ENCODE assay signal across 8 cellular contexts in genomic region chr1:46878173-46878782, GRCh38.
DNase-seq lines count a peak whose midpoint lies in the region; ATAC-seq and TF ChIP-seq lines count a peak whose summit lies in the region.
"Not testable (repeated sequence)": the region's sequence is repeated elsewhere in the genome, so short reads cannot be mapped to it uniquely, and the experiment has no call there.

No MANE protein-coding gene starts in this region.

- not testable (repeated sequence) for H3K4me1 ChIP-seq in CD8-positive, alpha-beta T cell (ENCODE audit: insufficient read depth, low read length); GM23248 (ENCODE audit: insufficient read depth); ascending aorta; mesenchymal stem cell (ENCODE audit: control insufficient read depth, insufficient read depth, low read depth, low read length)

- not testable (repeated sequence) for H4K8ac ChIP-seq in mesenchymal stem cell (ENCODE audit: low read length)

- peak in 1 of 7 experiments; percentile 6 for DNase-seq in CD8-positive, alpha-beta T cell
- DNase-seq in GM23248 (peak; percentile 33), NCI-H2081 (lab: John Stamatoyannopoulos, UW) (peak; percentile 22 to 24), SIG-M5 treated with dmso at 0.1 percent for 504 hours (lab: John Stamatoyannopoulos, UW; ENCODE audit: unreplicated experiment) (peak; percentile 4), fibroblast of peridontal ligament (ENCODE audit: extremely low read depth) (peak; percentile 30), mesenchymal stem cell (peak; percentile 6)
- DNase-seq in ascending aorta (ENCODE audit: low spot score in 2 of 2): not testable (repeated sequence)
- DNase-seq in stimulated activated CD4-positive, alpha-beta T cell treated with anti-CD3 and anti-CD28 coated beads, TNF-alpha, amount 100 ng/mL, for 48 hours (ENCODE audit: low read depth in 3 of 3): peak in 2 of 3 donors; percentile 6 to 28

- H4K20me1 ChIP-seq in GM23248 (ENCODE audit: insufficient read depth): not testable (repeated sequence)

- not testable (repeated sequence) for H3K4me2 ChIP-seq in GM23248 (ENCODE audit: unreplicated experiment); mesenchymal stem cell (ENCODE audit: low read length, poor library complexity, severe bottlenecking)

- H3K4me1 Mint-ChIP-seq in CD8-positive, alpha-beta T cell (ENCODE audit: low read depth): not testable (repeated sequence)

- H3K4me3 Mint-ChIP-seq in CD8-positive, alpha-beta T cell: not testable (repeated sequence)

- H3K36me3 Mint-ChIP-seq in CD8-positive, alpha-beta T cell: not testable (repeated sequence)

- not testable (repeated sequence) for H3K9me3 Mint-ChIP-seq in CD8-positive, alpha-beta T cell

- H2BK5ac ChIP-seq in mesenchymal stem cell (ENCODE audit: low read depth, low read length, poor library complexity, severe bottlenecking): not testable (repeated sequence)

- intact Hi-C loops in CD8-positive, alpha-beta T cell (cut with DNase I, micrococcal nuclease): not testable (repeated sequence)
- intact Hi-C loops in ascending aorta (cut with DNase I): loop anchor here (10.0 kb wide), 1 partner anchor 217 kb away; no protein-coding TSS in a partner anchor

- not testable (repeated sequence) for H3K79me1 ChIP-seq in mesenchymal stem cell (replicated peaks; ENCODE audit: low read length, poor library complexity, severe bottlenecking)

- not testable (repeated sequence) for H3K27me3 ChIP-seq in CD8-positive, alpha-beta T cell (ENCODE audit: insufficient read depth, low read length); GM23248 (replicated peaks; ENCODE audit: insufficient read depth); ascending aorta; mesenchymal stem cell (ENCODE audit: control insufficient read depth in 1 of 2, insufficient read depth in 1 of 2, low read length in 2 of 2)

- not testable (repeated sequence) for H3K9me2 ChIP-seq in GM23248 (ENCODE audit: insufficient read depth)

- H2AFZ ChIP-seq in GM23248; mesenchymal stem cell (ENCODE audit: low read depth, low read length): not testable (repeated sequence)

- WGBS in GM23248 (ENCODE audit: low coverage in 1 of 2, low lambda C conversion rate in 2 of 2, missing lambda C conversion rate in 2 of 2), 2 experiments: 37 to 42% methylated on average over 3 of the region's 3 CpGs
- WGBS in mesenchymal stem cell: no CpG with 5 or more reads among the region's 3 CpGs

- CTCF ChIA-PET in CD8-positive, alpha-beta T cell (lab: Charles Lee): not testable (repeated sequence)

- H3F3A ChIP-seq in GM23248 (ENCODE audit: insufficient read depth): not testable (repeated sequence)

- POLR2A ChIA-PET in CD8-positive, alpha-beta T cell (lab: Charles Lee): not testable (repeated sequence)

- not testable (repeated sequence) for ATAC-seq in CD8-positive, alpha-beta T cell

- not testable (repeated sequence) for H3K23ac ChIP-seq in mesenchymal stem cell (ENCODE audit: low read length in 2 of 2)

- not testable (repeated sequence) for H3K27ac Mint-ChIP-seq in CD8-positive, alpha-beta T cell

- not testable (repeated sequence) for H3K9ac ChIP-seq in GM23248; mesenchymal stem cell (ENCODE audit: low read length)

- not testable (repeated sequence) for H3K4ac ChIP-seq in mesenchymal stem cell (ENCODE audit: low read depth in 1 of 2, low read length in 2 of 2)

- not testable (repeated sequence) for H2BK12ac ChIP-seq in mesenchymal stem cell (ENCODE audit: low read length in 2 of 2)

- not testable (repeated sequence) for H3K18ac ChIP-seq in mesenchymal stem cell (ENCODE audit: low read depth in 1 of 2, low read length in 2 of 2)

- in situ Hi-C loops in GM23248 (cut with MboI): not testable (repeated sequence)

- H3K27me3 Mint-ChIP-seq in CD8-positive, alpha-beta T cell (ENCODE audit: low read depth): not testable (repeated sequence)

- H3K4me3 ChIP-seq in CD8-positive, alpha-beta T cell (ENCODE audit: low read depth, low read length); GM23248; ascending aorta; mesenchymal stem cell (ENCODE audit: insufficient read depth in 1 of 2, low read depth in 1 of 2, low read length in 2 of 2): not testable (repeated sequence)

- peak; percentile 59 for TF ChIP-seq CTCF in CD8-positive, alpha-beta T cell (IDR thresholded peaks at IDR 0.05)
- TF ChIP-seq CTCF in ascending aorta (IDR thresholded peaks at IDR 0.05): peak; percentile 9 to 51 (median 38)

- not testable (repeated sequence) for H3K36me3 ChIP-seq in CD8-positive, alpha-beta T cell (ENCODE audit: insufficient read depth, low read length); GM23248 (ENCODE audit: low read depth); ascending aorta; mesenchymal stem cell (ENCODE audit: control insufficient read depth in 1 of 2, insufficient read depth in 2 of 2, low read depth in 1 of 2, low read length in 2 of 2)

- H4K91ac ChIP-seq in mesenchymal stem cell (ENCODE audit: low read length): not testable (repeated sequence)

- not testable (repeated sequence) for H3K79me2 ChIP-seq in GM23248 (ENCODE audit: insufficient read depth)

- not testable (repeated sequence) for H2AK5ac ChIP-seq in mesenchymal stem cell (ENCODE audit: low read length, severe bottlenecking)

- H3K27ac ChIP-seq in CD8-positive, alpha-beta T cell (ENCODE audit: low read depth, low read length); GM23248; ascending aorta; mesenchymal stem cell (ENCODE audit: low read length, poor library complexity, severe bottlenecking): not testable (repeated sequence)

- H3K9me3 ChIP-seq in CD8-positive, alpha-beta T cell (ENCODE audit: low read length); GM23248 (ENCODE audit: low read depth); ascending aorta; mesenchymal stem cell (ENCODE audit: control insufficient read depth, low read length): not testable (repeated sequence)

- H2BK120ac ChIP-seq in mesenchymal stem cell (ENCODE audit: low read depth, low read length): not testable (repeated sequence)

- not testable (repeated sequence) for H3K14ac ChIP-seq in mesenchymal stem cell (ENCODE audit: low read length in 2 of 2)

- not testable (repeated sequence) for H2BK15ac ChIP-seq in mesenchymal stem cell (ENCODE audit: low read depth, poor library complexity, severe bottlenecking)
